In the genomic region with DNA sequence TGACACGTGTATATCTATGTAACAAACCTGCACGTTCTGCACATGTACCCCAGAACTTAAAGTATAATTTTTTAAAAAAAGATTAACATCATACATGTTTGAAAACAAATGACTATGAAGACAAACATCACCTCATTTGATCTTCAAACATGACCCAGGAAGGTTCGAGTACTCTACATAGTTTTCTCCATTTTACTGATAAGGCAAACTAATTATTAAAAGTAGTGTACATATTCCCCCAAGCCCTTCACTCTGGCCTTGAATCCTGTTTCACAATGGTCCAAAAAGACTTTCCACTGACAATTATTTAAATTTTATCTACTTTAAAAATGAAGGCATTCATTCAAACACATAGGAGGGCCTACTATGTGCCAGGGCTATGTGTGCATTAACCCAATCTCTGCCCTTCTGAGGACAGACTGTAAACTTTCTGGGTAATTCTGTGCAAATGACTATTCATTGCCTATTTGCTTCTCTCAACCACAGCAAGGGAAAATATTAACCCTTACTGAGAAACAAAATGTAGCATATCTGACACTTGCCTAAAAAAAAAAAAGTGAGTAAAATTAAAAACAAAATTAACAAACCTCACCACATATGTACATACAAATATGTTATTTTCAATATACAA, we compare ENCODE assay signal across 9 cellular contexts. TPM values are rescaled to one million over a fixed set of nuclear protein-coding genes. Genes with fewer than 3 reads are reported as not detected.
"Had no signal": no experiment of that assay in that cellular context is flagged by ENCODE, and none has a peak within 500 bp of the region (broad histone marks: within the 10 kb centered on the region; RNA-seq: fewer than 3 reads in every experiment).

No MANE protein-coding gene starts in this region.

- H3K4me3 ChIP-seq: GM23338 had no signal

- FAIRE-seq: H1, H54, HTR-8/SVneo had no signal

- H3K9me3 Mint-ChIP-seq: GM23338, HFFc6 had no signal

- H3K27ac ChIP-seq: HL-60 had no signal

- H2AFZ ChIP-seq: GM23338 had no signal

- ATAC-seq: GM23338 had no signal

- H3K27ac Mint-ChIP-seq: GM23338, H9, HFFc6, IgD-negative memory B cell had no signal

- H3K36me3 Mint-ChIP-seq: IgD-negative memory B cell had no signal

- H3K4me2 ChIP-seq: GM23338 had no signal

- H3K4me1 Mint-ChIP-seq: GM23338, H9, IgD-negative memory B cell had no signal

- H3K4me3 Mint-ChIP-seq: GM23338, H9, HFFc6, IgD-negative memory B cell had no signal

- DNase-seq: H9, HCEC 1CT, HFFc6 had no signal

RNA-seq across cellular contexts. Expression of a gene that starts 22.1 kb away (rescaled TPM):
- polyA plus RNA-seq: IgD-negative memory B cell had no signal
